ENCODE assay signal across 8 cellular contexts in genomic region chr7:157690833-157691382, GRCh38.
DNase-seq lines count a peak whose midpoint lies in the region; ATAC-seq and TF ChIP-seq lines count a peak whose summit lies in the region.

No MANE protein-coding gene starts in this region.

- peak; percentile 89 for ATAC-seq in mucosa of descending colon
- peak; percentile 54 for ATAC-seq in upper lobe of right lung
- ATAC-seq in GM19397 (IDR thresholded peaks at IDR 0.05; ENCODE audit: unreplicated experiment), result no peak
- ATAC-seq in GM19455 (IDR thresholded peaks at IDR 0.05; ENCODE audit: unreplicated experiment), result no peak

- H3K4me3 ChIP-seq in duodenal mucosa (ENCODE audit: low read depth in 1 of 2, low read length in 2 of 2) (peak overlapping the region; percentile 56 to 58), mucosa of descending colon (no peak overlapping the region), upper lobe of right lung (peak overlapping the region; percentile 34)

- peaks cover 4 to 18% of the 10 kb centered on the region in 2 donors for H3K4me1 ChIP-seq in duodenal mucosa (ENCODE audit: control insufficient read depth in 1 of 2, insufficient read depth in 2 of 2, low read length in 2 of 2)
- H3K4me1 ChIP-seq in mucosa of descending colon (ENCODE audit: low read depth), result peaks cover 33% of the 10 kb centered on the region
- H3K4me1 ChIP-seq in upper lobe of right lung, result peaks cover 10% of the 10 kb centered on the region

- DNase-seq in GM03348 (ENCODE audit: low spot score) (peak; percentile 44), NCI-H226 (peak; percentile 50), mucosa of descending colon (peak in 2 of 3 donors; percentile 45 to 59), upper lobe of right lung (peak; percentile 40), NCI-H82 treated with DMSO at 0.1 percent for 48 hours (lab: John Stamatoyannopoulos, UW; ENCODE audit: unreplicated experiment) (no peak)

- H3K9ac ChIP-seq in duodenal mucosa (ENCODE audit: low read depth in 1 of 2, low read length in 2 of 2), result peak overlapping the region in 1 of 2 donors; percentile 43

- H3K27me3 ChIP-seq in duodenal mucosa (ENCODE audit: control insufficient read depth in 1 of 2, insufficient read depth in 2 of 2, low read length in 2 of 2) (peaks cover 46 to 59% of the 10 kb centered on the region in 2 donors), upper lobe of right lung (peaks cover 84% of the 10 kb centered on the region)

- intact Hi-C loops in mucosa of descending colon (cut with DNase I, micrococcal nuclease) (no loop called here), upper lobe of right lung (cut with DNase I) (no loop called here)

- H3K9me3 ChIP-seq in duodenal mucosa (ENCODE audit: control insufficient read depth in 1 of 2, low read length in 2 of 2) (no peaks in the 10 kb centered on the region), mucosa of descending colon (no peaks in the 10 kb centered on the region), upper lobe of right lung (no peaks in the 10 kb centered on the region)

- H3K36me3 ChIP-seq in duodenal mucosa (ENCODE audit: control insufficient read depth in 1 of 2, insufficient read depth in 2 of 2, low read length in 2 of 2) (no peaks in the 10 kb centered on the region), mucosa of descending colon (ENCODE audit: low read depth) (no peaks in the 10 kb centered on the region), upper lobe of right lung (no peaks in the 10 kb centered on the region)

- H3K27ac ChIP-seq in duodenal mucosa (ENCODE audit: low read depth, low read length) (no peak overlapping the region), upper lobe of right lung (no peak overlapping the region)

- TF ChIP-seq CTCF in mucosa of descending colon (IDR thresholded peaks at IDR 0.05) (no peak), upper lobe of right lung (IDR thresholded peaks at IDR 0.05) (no peak)

Comparison
In these comparisons a context has a peak if more than half of its experiments do, and no peak if none do; other contexts are left out.
1. ATAC-seq: peak in mucosa of descending colon (single experiment) and upper lobe of right lung (single experiment); none in GM19397 (single experiment) and GM19455 (single experiment).